8 cellular contexts compared by ENCODE assay signal in genomic region chr1:208132287-208132882, GRCh38.
DNase-seq lines count a peak whose midpoint lies in the region; ATAC-seq, FAIRE-seq and TF ChIP-seq lines count a peak whose summit lies in the region.

No MANE protein-coding gene starts in this region.

- peak; percentile 94 for ATAC-seq in HG02884 (IDR thresholded peaks at IDR 0.05; ENCODE audit: unreplicated experiment)
- ATAC-seq in left colon = peak; percentile 96

- H3K27ac ChIP-seq in VCaP = no peak overlapping the region

- in situ Hi-C loops in GM13977 (cut with MboI; ENCODE audit: low pct_unique_long_range_greater_than_20kb, low sequenced_read_pairs, unreplicated experiment) = loop anchor here (25.0 kb wide), 1 partner anchor 105 kb away; the partner anchor contains the start of gene PLXNA2

- intact Hi-C loops in left colon (cut with DNase I, micrococcal nuclease) = loop anchor here (10.0 kb wide), 2 partner anchors 102 to 112 kb away; partner anchors contain the start of gene PLXNA2 (in 1 of the 2)

- peak; percentile 31 for FAIRE-seq in colon (lab: Jason Lieb, UNC)

- DNase-seq in 8988T (peak; percentile 81), GM13977 (ENCODE audit: low spot score) (peak; percentile 80), NCI-H2029 treated with DMSO at 0.1 percent for 48 hours (lab: John Stamatoyannopoulos, UW) (peak; percentile 14), left colon (peak; percentile 90 to 97)
- peak; percentile 23 to 67 (median 40) for DNase-seq in stimulated activated CD4-positive, alpha-beta T cell treated with anti-CD3 and anti-CD28 coated beads, TNF-alpha, amount 100 ng/mL, for 48 hours (ENCODE audit: low read depth in 3 of 3)

- TF ChIP-seq CTCF in GM13977 (IDR thresholded peaks at IDR 0.05; ENCODE audit: extremely low read depth, insufficient read depth, missing control alignments) (peak; percentile 93), VCaP (conservative IDR thresholded peaks at IDR 0.05) (peak; percentile 77)

Comparison
In these comparisons a context has a peak if more than half of its experiments do, and no peak if none do; other contexts are left out.
1. DNase-seq: peak in every context shown above with its lines; median percentile 94 in left colon; 81 in 8988T; 80 in GM13977; 40 in stimulated activated CD4-positive, alpha-beta T cell treated with anti-CD3 and anti-CD28 coated beads, TNF-alpha, amount 100 ng/mL, for 48 hours; 14 in NCI-H2029 treated with DMSO at 0.1 percent for 48 hours.